Comparison of ENCODE assay signal across 8 cellular contexts in genomic region chr9:129175825-129176633, GRCh38. TPM values are rescaled to one million over a fixed set of nuclear protein-coding genes. Genes with fewer than 3 reads are reported as not detected.
A peak's percentile ranks its signal among the peaks of the same experiment; 100 is the strongest.
DNase-seq lines count a peak whose midpoint lies in the region; ATAC-seq and TF ChIP-seq lines count a peak whose summit lies in the region.

No MANE protein-coding gene starts in this region.

- H3K27ac ChIP-seq in layer of hippocampus (ENCODE audit: low read depth, low read length): peak overlapping the region; percentile 96

- ATAC-seq in GM19324 (IDR thresholded peaks at IDR 0.05; ENCODE audit: low FRiP score, unreplicated experiment): no peak

- TF ChIP-seq CTCF in GM13976 (IDR thresholded peaks at IDR 0.05; ENCODE audit: borderline replicate concordance, control extremely low read depth, extremely low read depth, insufficient read depth, missing control alignments): no peak

- DNase-seq in ACHN (peak; percentile 82), GM13976 (ENCODE audit: low spot score) (peak; percentile 83), NCI-H2196 (lab: John Stamatoyannopoulos, UW; ENCODE audit: unreplicated experiment) (peak; percentile 68), dermis microvascular lymphatic vessel endothelial cell (ENCODE audit: low read depth in 2 of 2) (peak; percentile 31 to 82)
- DNase-seq in activated CD4-positive, alpha-beta T cell treated with anti-CD3 and anti-CD28 coated beads for 1 hour: peak; percentile 21
- peak; percentile 77 for DNase-seq in stimulated activated CD4-positive, alpha-beta T cell treated with anti-CD3 and anti-CD28 coated beads, Interleukin-15, amount 100 ng/mL, for 24 hours

- in situ Hi-C loops in ACHN (cut with HindIII; ENCODE audit: low pct_ligation_motif_present, low pct_unique_long_range_greater_than_20kb, low sequenced_read_pairs): no loop called here
- in situ Hi-C loops in GM13976 (cut with MboI; ENCODE audit: low sequenced_read_pairs, unreplicated experiment): no loop called here

- H3K27me3 ChIP-seq in layer of hippocampus (ENCODE audit: control insufficient read depth, insufficient read depth, low read length): no peaks in the 10 kb centered on the region

RNA-seq across cellular contexts. Expression of gene IER5L, which starts 2.0 kb away (rescaled TPM):
- 11.2 and 22.8 TPM in 2 replicates for total RNA-seq in dermis microvascular lymphatic vessel endothelial cell

Comparison
In these comparisons a context has a peak if more than half of its experiments do, and no peak if none do; other contexts are left out.
1. DNase-seq: peak in every context shown above with its lines; median percentile 83 in GM13976; 82 in ACHN; 77 in stimulated activated CD4-positive, alpha-beta T cell treated with anti-CD3 and anti-CD28 coated beads, Interleukin-15, amount 100 ng/mL, for 24 hours; 68 in NCI-H2196; 56 in dermis microvascular lymphatic vessel endothelial cell; 21 in activated CD4-positive, alpha-beta T cell treated with anti-CD3 and anti-CD28 coated beads for 1 hour.